ENCODE assay signal across 1 cellular context in genomic region chr1:159945483-159946241, GRCh38.
TF ChIP-seq lines count a peak whose summit lies in the region.

IGSF9 (minus strand) TSS chr1:159945613; CDS start chr1:159943454, 2,159 bp downstream.

TF ChIP-seq in K562, 482 proteins besides CTCF, POLR2A, EP300 and RAD21 (continued from another document and continues in another):
- TF ChIP-seq HMGXB4 (CRISPR knock-in tag; IDR thresholded peaks at IDR 0.05) (0 out of 2 replicates have a peak, but pooled peaks have one; percentile 57), CEBPZ (IDR thresholded peaks at IDR 0.05; ENCODE audit: borderline replicate concordance, low read depth, low read length) (no peak), RFX1 (IDR thresholded peaks at IDR 0.05) (peak; percentile 91), RREB1 (CRISPR knock-in tag; IDR thresholded peaks at IDR 0.05) (0 out of 2 replicates have a peak, but pooled peaks have one; percentile 33), PBX2 (CRISPR knock-in tag; IDR thresholded peaks at IDR 0.05; ENCODE audit: low read depth) (no peak), PBX2 (tag; conservative IDR thresholded peaks at IDR 0.05; ENCODE audit: low read depth) (peak; percentile 32; the same call in 1 of the 2 replicates), TAF15 (IDR thresholded peaks at IDR 0.05; ENCODE audit: low read depth, low read length) (no peak), PCBP2 (IDR thresholded peaks at IDR 0.05; ENCODE audit: low read depth, low read length, poor library complexity, severe bottlenecking) (no peak), U2AF1 (optimal IDR thresholded peaks at IDR 0.05; ENCODE audit: low read depth, low read length) (peak; percentile 41), NFXL1 (CRISPR knock-in tag; IDR thresholded peaks at IDR 0.05) (no peak), RNF2 (IDR thresholded peaks at IDR 0.05) (0 out of 2 replicates have a peak, but pooled peaks have one; percentile 34), KDM2B (CRISPR knock-in tag; IDR thresholded peaks at IDR 0.05) (no peak), ID3 (CRISPR knock-in tag; IDR thresholded peaks at IDR 0.05) (no peak), ID3 (tag; IDR thresholded peaks at IDR 0.05) (0 out of 2 replicates have a peak, but pooled peaks have one; percentile 55), NEUROD1 (IDR thresholded peaks at IDR 0.05; ENCODE audit: borderline replicate concordance, low read depth, low read length, partially characterized antibody) (no peak), ETV5 (CRISPR knock-in tag; IDR thresholded peaks at IDR 0.05; ENCODE audit: low read depth) (no peak), ZNF764 (CRISPR knock-in tag; IDR thresholded peaks at IDR 0.05; ENCODE audit: low read depth) (no peak), PML (IDR thresholded peaks at IDR 0.05; ENCODE audit: low read length) (no peak), SREBF2 (CRISPR knock-in tag; IDR thresholded peaks at IDR 0.05) (no peak), SIX5 (IDR thresholded peaks at IDR 0.05; ENCODE audit: borderline replicate concordance in 1 of 2, insufficient read depth in 1 of 2, low read depth in 1 of 2, low read length in 2 of 2) (peak; percentile 71 to 81), LCOR (CRISPR knock-in tag; IDR thresholded peaks at IDR 0.05) (peak; percentile 81), ATF6 (CRISPR knock-in tag; IDR thresholded peaks at IDR 0.05) (no peak), ZFX (CRISPR knock-in tag; IDR thresholded peaks at IDR 0.05) (peak; percentile 66), CTCFL (IDR thresholded peaks at IDR 0.05; ENCODE audit: borderline replicate concordance, insufficient read depth, low read depth, low read length, poor library complexity, severe bottlenecking) (peak; percentile 97), PHF8 (IDR thresholded peaks at IDR 0.05; ENCODE audit: borderline replicate concordance, low read length) (peak; percentile 53; the same call in 1 of the 2 replicates), HDAC3 (IDR thresholded peaks at IDR 0.05; ENCODE audit: borderline replicate concordance, partially characterized antibody) (no peak), TRIM28 (IDR thresholded peaks at IDR 0.05) (no peak), THRAP3 (IDR thresholded peaks at IDR 0.05; ENCODE audit: borderline replicate concordance) (no peak), RCOR1 (IDR thresholded peaks at IDR 0.05; ENCODE audit: borderline replicate concordance in 1 of 2, low read depth in 2 of 2, low read length in 2 of 2) (peak in 1 of 2 experiments; percentile 41; a peak in 1 of 4 replicates), GMEB1 (CRISPR knock-in tag; IDR thresholded peaks at IDR 0.05) (0 out of 2 replicates have a peak, but pooled peaks have one; percentile 38), E2F1 (CRISPR knock-in tag; IDR thresholded peaks at IDR 0.05) (peak; percentile 64; the same call in 1 of the 2 replicates), THRB (CRISPR knock-in tag; conservative IDR thresholded peaks at IDR 0.05) (no peak)
